Comparison of ENCODE assay signal across 15 cellular contexts in genomic region chr7:86991093-86991769, GRCh38.
DNase-seq lines count a peak whose midpoint lies in the region; ATAC-seq, FAIRE-seq and TF ChIP-seq lines count a peak whose summit lies in the region.
"Had no signal": no experiment of that assay in that cellular context is flagged by ENCODE, and none has a peak within 500 bp of the region (broad histone marks: within the 10 kb centered on the region; RNA-seq: fewer than 3 reads in every experiment).

No MANE protein-coding gene starts in this region.

- H3K27me3 Mint-ChIP-seq in activated naive CD4-positive, alpha-beta T cell treated with anti-CD3 and anti-CD28 coated beads for 36 hours (ENCODE audit: low read depth): no peaks in the 10 kb centered on the region

- FAIRE-seq in urothelium cell line (lab: Jason Lieb, UNC) (peak; percentile 59), GM12892 (lab: Jason Lieb, UNC) (no peak)
- FAIRE-seq: keratinocyte had no signal

- CTCF ChIA-PET in activated naive CD4-positive, alpha-beta T cell treated with anti-CD3 and anti-CD28 coated beads for 36 hours (lab: Charles Lee): interaction anchor here (1.1 to 1.2 kb wide), 2 partner anchors 53 to 158 kb away, joined by 3 read pairs; no protein-coding TSS in a partner anchor

- peaks cover 4% of the 10 kb centered on the region for H3K9me3 Mint-ChIP-seq in activated naive CD4-positive, alpha-beta T cell treated with anti-CD3 and anti-CD28 coated beads for 36 hours
- H3K9me3 Mint-ChIP-seq: T-helper 2 cell treated with Interferon-gamma antibody and Interleukin-4, amounts not matched to agents 5 μg/mL and 100 μg/mL, for 36 hours had no signal

- H3K36me3 Mint-ChIP-seq in activated naive CD4-positive, alpha-beta T cell treated with anti-CD3 and anti-CD28 coated beads for 36 hours (ENCODE audit: low read depth): peaks cover 3% of the 10 kb centered on the region
- H3K36me3 Mint-ChIP-seq: CD4-positive, CD25-positive, alpha-beta regulatory T cell had no signal

- ATAC-seq in HG02588 (IDR thresholded peaks at IDR 0.05; ENCODE audit: unreplicated experiment) (peak; percentile 72), HG03354 (IDR thresholded peaks at IDR 0.05; ENCODE audit: poor library complexity, severe bottlenecking, unreplicated experiment) (peak; percentile 95)

- no peak for DNase-seq in activated naive CD4-positive, alpha-beta T cell treated with anti-CD3 and anti-CD28 coated beads for 36 hours
- DNase-seq in activated naive CD4-positive, alpha-beta T cell treated with Interleukin-2 at 50 U/mL for 16 hours: no peak
- no peak for DNase-seq in urothelium cell line (ENCODE audit: low spot score)
- no peak for DNase-seq in GM12892 (ENCODE audit: insufficient read length)
- DNase-seq in MV-4-11 (lab: John Stamatoyannopoulos, UW): no peak
- DNase-seq in NCI-H226: no peak
- DNase-seq: activated CD4-positive, alpha-beta T cell treated with anti-CD3 and anti-CD28 coated beads for 4 hours; activated T-cell treated with anti-CD3 and anti-CD28 coated beads, Interleukin-2, amount 50 U/mL, for 1 hour; CD4-positive, CD25-positive, alpha-beta regulatory T cell; glutamatergic neuron; stimulated activated naive CD4-positive, alpha-beta T cell treated with Interleukin-2 at 50 U/mL for 16 hours had no signal

- H3K4me3 Mint-ChIP-seq in activated naive CD4-positive, alpha-beta T cell treated with anti-CD3 and anti-CD28 coated beads for 36 hours: no peak overlapping the region
- H3K4me3 Mint-ChIP-seq: CD4-positive, CD25-positive, alpha-beta regulatory T cell; T-helper 2 cell treated with Interferon-gamma antibody and Interleukin-4, amounts not matched to agents 5 μg/mL and 100 μg/mL, for 36 hours had no signal

- H3K27ac Mint-ChIP-seq in activated naive CD4-positive, alpha-beta T cell treated with anti-CD3 and anti-CD28 coated beads for 36 hours: peak overlapping the region; percentile 57
- H3K27ac Mint-ChIP-seq: CD4-positive, CD25-positive, alpha-beta regulatory T cell; T-helper 2 cell treated with Interferon-gamma antibody and Interleukin-4, amounts not matched to agents 5 μg/mL and 100 μg/mL, for 36 hours had no signal

- TF ChIP-seq POLR2A in GM12892 (IDR thresholded peaks at IDR 0.05; ENCODE audit: low read depth, low read length): no peak

- intact Hi-C loops in activated naive CD4-positive, alpha-beta T cell treated with anti-CD3 and anti-CD28 coated beads for 36 hours (cut with micrococcal nuclease): no loop called here

- H3K4me1 Mint-ChIP-seq in activated naive CD4-positive, alpha-beta T cell treated with anti-CD3 and anti-CD28 coated beads for 36 hours (ENCODE audit: low read depth): peaks cover 7% of the 10 kb centered on the region
- H3K4me1 Mint-ChIP-seq: CD4-positive, CD25-positive, alpha-beta regulatory T cell had no signal
